In the genomic region with DNA sequence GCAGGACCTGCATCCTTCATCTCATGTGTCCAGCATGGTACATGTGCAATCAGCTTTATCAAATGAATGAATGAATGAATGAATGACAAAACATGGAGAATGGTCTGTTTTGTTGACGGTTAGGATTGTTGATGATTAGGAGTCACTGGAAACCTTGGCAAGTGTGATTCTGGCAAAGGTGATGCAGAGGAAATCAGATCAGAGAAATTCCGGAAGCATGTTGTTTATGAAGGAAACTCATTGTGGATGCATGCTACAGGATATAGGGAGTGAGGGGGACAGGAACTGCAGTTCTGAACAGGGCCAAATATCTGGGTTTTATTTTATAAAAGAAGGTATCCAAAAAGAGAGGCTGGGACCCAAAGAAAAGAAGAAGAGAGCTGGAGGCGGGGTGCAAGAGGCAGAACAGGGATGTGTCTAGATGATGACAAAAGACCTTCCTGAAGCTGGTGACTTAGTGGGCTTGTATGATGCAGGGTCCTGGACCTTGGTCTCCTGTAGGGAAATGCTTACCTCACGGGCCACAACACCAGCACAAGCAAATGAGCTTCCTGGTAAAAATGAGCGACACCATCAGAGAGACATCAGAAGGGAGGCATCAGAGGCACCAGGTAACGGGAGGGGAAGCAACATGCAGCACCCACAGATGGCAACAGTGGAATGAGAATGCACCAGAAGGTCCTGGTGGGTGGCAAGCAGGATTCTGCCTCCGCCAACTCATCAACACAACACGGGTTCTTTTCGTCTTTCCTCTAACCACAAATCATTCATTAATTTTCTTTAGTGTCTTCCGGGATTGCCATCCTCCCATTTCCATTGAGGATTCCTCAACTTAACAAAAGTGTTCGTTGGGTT, we compare ENCODE assay signal across 18 cellular contexts.
"Had no signal": no experiment of that assay in that cellular context is flagged by ENCODE, and none has a peak within 500 bp of the region (broad histone marks: within the 10 kb centered on the region; RNA-seq: fewer than 3 reads in every experiment).

No MANE protein-coding gene starts in this region.

- H3K27ac ChIP-seq: cardiac muscle cell, dorsolateral prefrontal cortex, ovary had no signal

- H3K36me3 ChIP-seq: cardiac muscle cell, left lung, ovary had no signal

- H3K4me3 Mint-ChIP-seq: activated B cell treated with CpG ODN at 0.5 μM for 24 hours; activated CD4-positive, alpha-beta memory T cell treated with anti-CD3 and anti-CD28 coated beads, Interleukin-2, amount 10 ng/mL, durations not matched to agents 7 days and 5 days; activated T-cell treated with anti-CD3 and anti-CD28 coated beads, Interleukin-2, amount 50 U/mL, for 4 hours; stimulated activated memory B cell treated with anti-CD40 and anti-IgM and Interleukin-4, amounts not matched to agents 10 μg/mL and 1 μg/mL and 100 μg/mL, for 72 hours had no signal

- H3K4me1 Mint-ChIP-seq: activated B cell treated with CpG ODN at 0.5 μM for 24 hours; stimulated activated memory B cell treated with anti-CD40 and anti-IgM and Interleukin-4, amounts not matched to agents 10 μg/mL and 1 μg/mL and 100 μg/mL, for 72 hours had no signal

- H3K27me3 Mint-ChIP-seq: activated B cell treated with CpG ODN at 0.5 μM for 24 hours; stimulated activated memory B cell treated with anti-CD40 and anti-IgM and Interleukin-4, amounts not matched to agents 10 μg/mL and 1 μg/mL and 100 μg/mL, for 72 hours had no signal

- FAIRE-seq: kidney had no signal

- H3K9me3 ChIP-seq: left lung, ovary had no signal

- H3K4me3 ChIP-seq: cardiac muscle cell, dorsolateral prefrontal cortex, left lung, ovary had no signal

- H3K27me3 ChIP-seq: cardiac muscle cell, dorsolateral prefrontal cortex, left lung, ovary had no signal

- H3K9me3 Mint-ChIP-seq: activated B cell treated with CpG ODN at 0.5 μM for 24 hours; activated CD4-positive, alpha-beta memory T cell treated with anti-CD3 and anti-CD28 coated beads, Interleukin-2, amount 10 ng/mL, durations not matched to agents 7 days and 5 days; activated T-cell treated with anti-CD3 and anti-CD28 coated beads, Interleukin-2, amount 50 U/mL, for 4 hours; stimulated activated memory B cell treated with anti-CD40 and anti-IgM and Interleukin-4, amounts not matched to agents 10 μg/mL and 1 μg/mL and 100 μg/mL, for 72 hours had no signal

- H3K27ac Mint-ChIP-seq: activated B cell treated with CpG ODN at 0.5 μM for 24 hours; activated CD4-positive, alpha-beta memory T cell treated with anti-CD3 and anti-CD28 coated beads, Interleukin-2, amount 10 ng/mL, durations not matched to agents 7 days and 5 days; stimulated activated memory B cell treated with anti-CD40 and anti-IgM and Interleukin-4, amounts not matched to agents 10 μg/mL and 1 μg/mL and 100 μg/mL, for 72 hours had no signal

- DNase-seq: activated B cell treated with CpG ODN at 0.5 μM for 24 hours; activated CD4-positive, alpha-beta memory T cell treated with anti-CD3 and anti-CD28 coated beads, Interleukin-2, amount 10 ng/mL, durations not matched to agents 7 days and 5 days; activated CD4-positive, alpha-beta T cell treated with anti-CD3 and anti-CD28 coated beads for 4 hours; activated effector memory CD4-positive, alpha-beta T cell treated with Interleukin-2 at 50 U/mL for 16 hours; activated naive CD4-positive, alpha-beta T cell treated with anti-CD3 and anti-CD28 coated beads, Interleukin-2, amount 50 U/mL, for 16 hours; activated T-cell treated with anti-CD3 and anti-CD28 coated beads, Interleukin-2, amount 50 U/mL, for 4 hours; amniotic stem cell; dorsolateral prefrontal cortex; foreskin melanocyte; kidney; left lung; mammary epithelial cell; ovary; stimulated activated CD4-positive, alpha-beta T cell treated with anti-CD3 and anti-CD28 coated beads, Interleukin-4, amount 100 ng/mL, for 24 hours; T-helper 1 cell; T-helper 9 cell had no signal
